Comparison of ENCODE assay signal across 20 cellular contexts in the genomic region with DNA sequence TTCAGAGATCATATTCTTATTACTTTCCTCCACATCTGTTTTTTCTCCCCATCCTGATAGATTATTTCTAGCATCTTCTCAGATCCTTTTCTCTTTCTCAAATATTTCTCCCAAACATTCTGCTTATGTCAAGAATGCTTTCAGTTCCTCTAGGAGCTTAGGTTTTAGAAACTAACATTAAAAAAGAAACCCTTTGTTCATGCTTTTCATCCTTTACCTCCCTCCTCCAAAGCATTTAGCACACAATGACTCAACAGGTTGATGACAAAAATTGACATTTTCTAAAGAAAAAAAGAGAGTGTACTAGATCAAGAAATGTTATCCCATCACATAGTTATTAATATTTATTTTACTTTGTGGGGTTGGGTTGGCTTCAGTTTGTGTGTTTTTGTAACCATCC. TPM values are rescaled to one million over a fixed set of nuclear protein-coding genes. Genes with fewer than 3 reads are reported as not detected.
"Had no signal": no experiment of that assay in that cellular context is flagged by ENCODE, and none has a peak within 500 bp of the region (broad histone marks: within the 10 kb centered on the region; RNA-seq: fewer than 3 reads in every experiment).

No MANE protein-coding gene starts in this region.

- H3K4me1 ChIP-seq: colonic mucosa, lower lobe of right lung, tibial artery had no signal

- H3K27me3 ChIP-seq: brain microvascular endothelial cell, colonic mucosa, ovary, tibial artery had no signal

- H3K9me3 ChIP-seq: colonic mucosa, lower lobe of right lung, ovary, tibial artery had no signal

- ATAC-seq: activated CD4-positive, CD25-positive, alpha-beta regulatory T cell treated with anti-CD3 and anti-CD28 coated beads, Interleukin-2, amount 50 U/mL, for 24 hours; activated T-cell treated with anti-CD3 and anti-CD28 coated beads, Interleukin-2, amount 50 U/mL, for 72 hours; lower lobe of right lung; naive thymus-derived CD8-positive, alpha-beta T cell; sciatic nerve; stimulated activated effector memory CD8-positive, alpha-beta T cell treated with anti-CD3 and anti-CD28 coated beads, Interleukin-12 subunit alpha, Interleukin-12 subunit beta, amount 100 ng/mL, for 72 hours had no signal

- H3K27ac ChIP-seq: brain microvascular endothelial cell, colonic mucosa, lower lobe of right lung, ovary, tibial artery had no signal

- H3K36me3 ChIP-seq: brain microvascular endothelial cell, colonic mucosa, lower lobe of right lung, ovary, tibial artery had no signal

- H3K4me3 ChIP-seq: colonic mucosa, lower lobe of right lung, ovary, tibial artery had no signal

- FAIRE-seq: frontal cortex, keratinocyte had no signal

- DNase-seq: activated CD4-positive, alpha-beta T cell treated with anti-CD3 and anti-CD28 coated beads, Interleukin-2, amount 50 U/mL, for 1 hour; activated CD8-positive, alpha-beta memory T cell treated with anti-CD3 and anti-CD28 coated beads, Interleukin-2, amount 50 U/mL, for 4 hours; activated effector memory CD4-positive, alpha-beta T cell treated with anti-CD3 and anti-CD28 coated beads, Interleukin-2, amount 50 U/mL, for 16 hours; activated naive CD4-positive, alpha-beta T cell treated with anti-CD3 and anti-CD28 coated beads, Interleukin-2, amount 50 U/mL, for 16 hours; activated T-cell treated with anti-CD3 and anti-CD28 coated beads, Interleukin-2, amount 50 U/mL, for 72 hours; aorta; brain microvascular endothelial cell; colonic mucosa; lower lobe of right lung; naive thymus-derived CD8-positive, alpha-beta T cell; ovary; stimulated activated CD4-positive, alpha-beta T cell treated with anti-CD3 and anti-CD28 coated beads, Interleukin-4, amount 100 ng/mL, for 24 hours; T1000; tibial artery had no signal

RNA-seq across cellular contexts. Expression of gene ALB, which starts 16.5 kb away (rescaled TPM):
- polyA plus RNA-seq: keratinocyte; naive thymus-derived CD8-positive, alpha-beta T cell had no signal

RNA-seq across cellular contexts. Expression of gene AFP, which starts 48.5 kb away (rescaled TPM):
- polyA plus RNA-seq: aorta; naive thymus-derived CD8-positive, alpha-beta T cell; urinary bladder had no signal
